ENCODE assay signal across 9 cellular contexts in the genomic region with DNA sequence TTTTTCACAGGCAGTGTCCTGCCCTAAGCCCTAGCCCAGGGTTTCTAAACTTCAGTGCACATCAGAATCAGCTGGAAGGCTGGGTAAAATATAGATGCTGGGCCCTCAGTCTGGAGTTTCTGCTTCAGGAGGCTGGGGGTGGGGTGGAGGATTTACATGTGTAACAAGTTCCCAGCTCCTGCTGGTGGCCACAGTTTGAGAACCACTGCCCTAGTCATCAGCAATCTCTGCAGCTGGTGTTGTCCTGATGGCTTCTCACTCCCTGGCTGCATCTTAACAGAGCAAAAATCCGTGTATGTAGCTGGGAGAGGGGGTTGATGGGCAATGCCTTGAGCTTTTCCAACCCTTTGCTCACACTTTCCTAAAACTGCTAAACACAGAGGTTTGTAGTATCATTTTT.
A peak's percentile ranks its signal among the peaks of the same experiment; 100 is the strongest.
DNase-seq lines count a peak whose midpoint lies in the region; ATAC-seq and TF ChIP-seq lines count a peak whose summit lies in the region.
"Had no signal": no experiment of that assay in that cellular context is flagged by ENCODE, and none has a peak within 500 bp of the region (broad histone marks: within the 10 kb centered on the region; RNA-seq: fewer than 3 reads in every experiment).

No MANE protein-coding gene starts in this region.

- H3K4me2 ChIP-seq in fibroblast of lung (ENCODE audit: extremely low read depth, insufficient read depth, low read length), result peak overlapping the region; percentile 87

- H3K9me3 ChIP-seq in AG04450 (ENCODE audit: control insufficient read depth, insufficient read depth, low read length) (no peaks in the 10 kb centered on the region), fibroblast of lung (ENCODE audit: control insufficient read depth, insufficient read depth, low read depth, low read length) (no peaks in the 10 kb centered on the region)

- H4K20me1 ChIP-seq in fibroblast of lung (ENCODE audit: control insufficient read depth, extremely low read depth, insufficient read depth, low read length), result no peaks in the 10 kb centered on the region

- H3K27ac ChIP-seq in AG04450 (ENCODE audit: low read depth, low read length), result peak overlapping the region; percentile 99
- peak overlapping the region; percentile 92 for H3K27ac ChIP-seq in fibroblast of lung (ENCODE audit: insufficient read depth, low read length)

- no peaks in the 10 kb centered on the region for H3K36me3 ChIP-seq in fibroblast of lung (ENCODE audit: control insufficient read depth, insufficient read depth, low read length)

- CTCF ChIA-PET in AG04450 (lab: Charles Lee), result interaction anchor here (0.6 to 5.1 kb wide), 4 partner anchors 25 to 259 kb away, joined by 3 to 126 read pairs (median 4); no protein-coding TSS in a partner anchor

- ATAC-seq in omental fat pad (ENCODE audit: low FRiP score), result peak; percentile 2
- no peak for ATAC-seq in HG03442 (IDR thresholded peaks at IDR 0.05; ENCODE audit: unreplicated experiment)

- peak; percentile 62 for DNase-seq in AG04450 (ENCODE audit: low read depth, low spot score)
- DNase-seq in SW480 (ENCODE audit: low spot score), result peak; percentile 9
- peak; percentile 84 to 90 for DNase-seq in fibroblast of lung (ENCODE audit: low read depth in 2 of 2)
- no peak for DNase-seq in omental fat pad (ENCODE audit: low spot score)
- DNase-seq in activated CD4-positive, alpha-beta T cell treated with anti-CD3 and anti-CD28 coated beads for 4 hours, result no peak
- no peak for DNase-seq in activated CD8-positive, alpha-beta memory T cell treated with anti-CD3 and anti-CD28 coated beads for 24 hours
- DNase-seq in activated effector memory CD4-positive, alpha-beta T cell treated with Interleukin-2 at 50 U/mL for 16 hours, result no peak
- DNase-seq: activated T-cell treated with anti-CD3 and anti-CD28 coated beads, Interleukin-2, amount 50 U/mL, for 1 hour had no signal

- no peaks in the 10 kb centered on the region for H3K27me3 ChIP-seq in AG04450 (ENCODE audit: control insufficient read depth, insufficient read depth, low read length)
- H3K27me3 ChIP-seq in fibroblast of lung (ENCODE audit: control insufficient read depth, insufficient read depth, low read length), result no peaks in the 10 kb centered on the region

- peaks cover 23% of the 10 kb centered on the region for H3K4me1 ChIP-seq in fibroblast of lung (ENCODE audit: control insufficient read depth, extremely low read depth, insufficient read depth, low read length)

- no peak overlapping the region for H3K4me3 ChIP-seq in AG04450 (ENCODE audit: low read depth, low read length)
- no peak overlapping the region for H3K4me3 ChIP-seq in fibroblast of lung (replicated peaks in 1 of 4; ENCODE audit: control extremely low read depth in 1 of 4, insufficient read depth in 1 of 4, low read depth in 3 of 4, low read length in 4 of 4)

- POLR2A ChIA-PET in AG04450 (lab: Yijun Ruan, JAX), result interaction anchor here (0.6 to 3.4 kb wide), 6 partner anchors 10 to 194 kb away, joined by 3 to 73 read pairs (median 3); no protein-coding TSS in a partner anchor

- H3K9ac ChIP-seq in fibroblast of lung (ENCODE audit: insufficient read depth, low read length), result peak overlapping the region; percentile 66

- no peak overlapping the region for H2AFZ ChIP-seq in fibroblast of lung (ENCODE audit: low read length)

- no peaks in the 10 kb centered on the region for H3K79me2 ChIP-seq in fibroblast of lung (ENCODE audit: control insufficient read depth, insufficient read depth, low read length)

- peak; percentile 26; the same call in 1 of the 2 replicates for TF ChIP-seq CTCF in AG04450 (IDR thresholded peaks at IDR 0.05; ENCODE audit: low read depth, low read length)
- peak in 1 of 2 donors; percentile 13 for TF ChIP-seq CTCF in fibroblast of lung (conservative IDR thresholded peaks at IDR 0.05 in 1 of 2, IDR thresholded peaks at IDR 0.05 in 1 of 2; ENCODE audit: low read depth in 1 of 2, low read length in 2 of 2)
- no peak for TF ChIP-seq CTCF in omental fat pad (IDR thresholded peaks at IDR 0.05)

Comparison
In these comparisons a context has a peak if more than half of its experiments do, and no peak if none do; other contexts are left out.
1. DNase-seq: peak in AG04450 (single experiment), SW480 (single experiment) and fibroblast of lung (2 of 2); none in omental fat pad (single experiment), activated CD4-positive, alpha-beta T cell treated with anti-CD3 and anti-CD28 coated beads for 4 hours (0 of 2), activated CD8-positive, alpha-beta memory T cell treated with anti-CD3 and anti-CD28 coated beads for 24 hours (single experiment) and activated effector memory CD4-positive, alpha-beta T cell treated with Interleukin-2 at 50 U/mL for 16 hours (single experiment).